1 cellular context compared by ENCODE assay signal in genomic region chr17:75845058-75845711, GRCh38.
TF ChIP-seq lines count a peak whose summit lies in the region.

No MANE protein-coding gene starts in this region.

TF ChIP-seq in GM12878, 131 proteins besides CTCF, POLR2A, EP300 and RAD21 (continued from another document and continues in another):
- TF ChIP-seq PRDM15 (CRISPR knock-in tag; IDR thresholded peaks at IDR 0.05) (no peak), IRF4 (IDR thresholded peaks at IDR 0.05; ENCODE audit: low read depth, low read length) (no peak), KAT2A (conservative IDR thresholded peaks at IDR 0.05; ENCODE audit: control insufficient read depth, low read depth, low read length) (no peak), JUND (IDR thresholded peaks at IDR 0.05; ENCODE audit: low read depth, low read length) (no peak), TCF3 (IDR thresholded peaks at IDR 0.05; ENCODE audit: borderline replicate concordance, insufficient read depth, low read depth, low read length) (no peak), ZBTB33 (IDR thresholded peaks at IDR 0.05) (no peak), SUPT20H (IDR thresholded peaks at IDR 0.05; ENCODE audit: borderline replicate concordance, control insufficient read depth, low read depth, low read length) (no peak), EGR1 (IDR thresholded peaks at IDR 0.05; ENCODE audit: borderline replicate concordance in 1 of 2, low read depth in 2 of 2, low read length in 2 of 2) (no peak), IKZF1 (conservative IDR thresholded peaks at IDR 0.05) (peak; percentile 82), STAT3 (IDR thresholded peaks at IDR 0.05; ENCODE audit: low read depth, low read length) (no peak), MXI1 (IDR thresholded peaks at IDR 0.05; ENCODE audit: low read depth, low read length) (no peak; the same call in 1 of the 2 replicates), PAX8 (IDR thresholded peaks at IDR 0.05) (no peak), BCL11A (IDR thresholded peaks at IDR 0.05; ENCODE audit: low read depth, low read length) (no peak), IRF5 (IDR thresholded peaks at IDR 0.05; ENCODE audit: borderline replicate concordance) (no peak), E4F1 (IDR thresholded peaks at IDR 0.05; ENCODE audit: borderline replicate concordance, partially characterized antibody) (no peak), NBN (IDR thresholded peaks at IDR 0.05) (peak; percentile 93), PML (IDR thresholded peaks at IDR 0.05; ENCODE audit: low read length) (no peak), POU2F2 (IDR thresholded peaks at IDR 0.05; ENCODE audit: borderline replicate concordance, low read depth, low read length) (no peak), RAD51 (IDR thresholded peaks at IDR 0.05) (peak; percentile 70), MEF2B (IDR thresholded peaks at IDR 0.05; ENCODE audit: partially characterized antibody, poor library complexity, severe bottlenecking) (peak; percentile 96), RELA (IDR thresholded peaks at IDR 0.05; ENCODE audit: borderline replicate concordance, partially characterized antibody) (peak; percentile 30), CHD1 (IDR thresholded peaks at IDR 0.05; ENCODE audit: low read depth, low read length) (no peak), TBL1XR1 (IDR thresholded peaks at IDR 0.05; ENCODE audit: low read depth, low read length) (no peak), ZNF592 (IDR thresholded peaks at IDR 0.05) (no peak), ZNF207 (IDR thresholded peaks at IDR 0.05; ENCODE audit: borderline replicate concordance) (peak; percentile 59; the same call in 1 of the 2 replicates), ELK1 (IDR thresholded peaks at IDR 0.05; ENCODE audit: low read depth, low read length) (no peak), SUZ12 (IDR thresholded peaks at IDR 0.05; ENCODE audit: unreplicated experiment) (no peak), TCF12 (IDR thresholded peaks at IDR 0.05; ENCODE audit: low read depth, low read length) (peak; percentile 76; the same call in 1 of the 2 replicates), ZNF622 (IDR thresholded peaks at IDR 0.05) (no peak), ESRRA (IDR thresholded peaks at IDR 0.05; ENCODE audit: low read length) (no peak), SIX5 (IDR thresholded peaks at IDR 0.05; ENCODE audit: low read depth, low read length, severe bottlenecking) (no peak), ZSCAN29 (IDR thresholded peaks at IDR 0.05) (no peak), FOXM1 (IDR thresholded peaks at IDR 0.05; ENCODE audit: low read depth, low read length) (no peak), ATF7 (IDR thresholded peaks at IDR 0.05; ENCODE audit: low read depth) (0 out of 2 replicates have a peak, but pooled peaks have one; percentile 11), PKNOX1 (IDR thresholded peaks at IDR 0.05) (peak; percentile 89), RCOR1 (conservative IDR thresholded peaks at IDR 0.05; ENCODE audit: low read depth, low read length) (0 out of 2 replicates have a peak, but pooled peaks have one; percentile 78), USF1 (IDR thresholded peaks at IDR 0.05; ENCODE audit: borderline replicate concordance, extremely low read length, insufficient read depth, low read depth, low read length) (peak; percentile 76), SMAD1 (IDR thresholded peaks at IDR 0.05; ENCODE audit: low read depth, partially characterized antibody) (no peak), POLR2AphosphoS2 (IDR thresholded peaks at IDR 0.05; ENCODE audit: low read depth, low read length) (no peak; the same call in 1 of the 2 replicates), CREB1 (IDR thresholded peaks at IDR 0.05; ENCODE audit: low read depth) (peak; percentile 17; the same call in 1 of the 2 replicates), POLR2AphosphoS5 (IDR thresholded peaks at IDR 0.05; ENCODE audit: low read length) (peak; percentile 39; the same call in 1 of the 2 replicates), CEBPZ (IDR thresholded peaks at IDR 0.05; ENCODE audit: low read depth, low read length) (no peak)
